18 cellular contexts compared by ENCODE assay signal in the genomic region with DNA sequence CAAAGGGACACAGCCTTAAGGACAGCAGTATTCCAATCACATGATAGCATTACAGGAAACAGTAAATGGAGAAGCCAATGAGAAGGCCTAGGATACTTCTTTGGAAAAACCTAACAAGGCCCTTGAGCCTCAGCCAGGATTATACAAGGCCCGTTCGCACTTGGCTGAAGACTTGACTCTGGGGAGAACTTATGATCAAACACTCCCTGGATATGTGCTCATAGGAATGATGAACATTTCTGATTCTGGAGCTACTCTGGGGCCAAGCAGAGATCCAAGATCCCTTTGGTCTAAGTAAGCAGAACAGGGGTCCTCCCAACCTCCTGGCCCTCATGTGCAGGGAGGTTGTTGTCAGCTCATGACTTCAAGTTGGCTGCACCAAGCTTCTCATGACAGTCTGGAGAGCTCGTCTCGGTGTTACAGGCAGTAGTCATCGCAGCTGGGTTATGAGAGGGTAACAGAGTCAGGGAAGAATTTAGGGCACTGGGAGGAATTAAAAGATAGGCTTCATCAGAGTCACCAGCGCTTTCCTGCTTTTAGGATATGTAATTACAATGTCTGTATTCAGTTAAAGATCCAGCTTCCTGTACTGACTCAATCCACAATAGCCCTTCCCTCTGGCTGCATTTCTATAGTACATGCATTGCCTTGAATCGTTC.
A peak's percentile ranks its signal among the peaks of the same experiment; 100 is the strongest.
DNase-seq lines count a peak whose midpoint lies in the region; ATAC-seq and TF ChIP-seq lines count a peak whose summit lies in the region.
"Had no signal": no experiment of that assay in that cellular context is flagged by ENCODE, and none has a peak within 500 bp of the region (broad histone marks: within the 10 kb centered on the region; RNA-seq: fewer than 3 reads in every experiment).

No MANE protein-coding gene starts in this region.

- no peak overlapping the region for H3K9ac ChIP-seq in colonic mucosa (ENCODE audit: low read depth in 2 of 2, low read length in 2 of 2)
- no peak overlapping the region for H3K9ac ChIP-seq in trophoblast cell (ENCODE audit: low read length)
- H3K9ac ChIP-seq: neural progenitor cell had no signal

- H3K79me1 ChIP-seq in trophoblast cell (ENCODE audit: low read length) = peaks cover 2% of the 10 kb centered on the region

- no peak overlapping the region for H3K18ac ChIP-seq in trophoblast cell (ENCODE audit: low read length)

- TF ChIP-seq POLR2A in tibial nerve (IDR thresholded peaks at IDR 0.05) = no peak

- DNase-seq in colonic mucosa (peak; percentile 28), glutamatergic neuron (no peak), neural crest cell (ENCODE audit: low read depth, low spot score) (no peak), tibial nerve (ENCODE audit: low spot score in 2 of 2) (peak; percentile 49 to 73), trophoblast cell (no peak), HFFc6 (no peak)
- DNase-seq: activated CD4-positive, alpha-beta memory T cell treated with anti-CD3 and anti-CD28 coated beads, Interleukin-2, amount 10 ng/mL, durations not matched to agents 7 days and 5 days; activated T-cell treated with anti-CD3 and anti-CD28 coated beads, Interleukin-2, amount 50 U/mL, for 72 hours; cerebellar nuclear complex; NCI-H2029; NCI-H446 treated with DMSO at 0.1 percent for 48 hours; SHP77 treated with DMSO at 0.1 percent for 48 hours; stimulated activated CD4-positive, alpha-beta T cell treated with anti-CD3 and anti-CD28 coated beads, Interleukin-4, amount 100 ng/mL, for 24 hours; WERI-Rb-1 had no signal

- H3K4me2 ChIP-seq in trophoblast cell (ENCODE audit: low read length) = no peak overlapping the region
- H3K4me2 ChIP-seq: neural progenitor cell had no signal

- no peak overlapping the region for H2AFZ ChIP-seq in trophoblast cell (ENCODE audit: insufficient read depth, low read length, poor library complexity)
- H2AFZ ChIP-seq: neural progenitor cell had no signal

- H3K27ac ChIP-seq in colonic mucosa = peak overlapping the region; percentile 20
- peak overlapping the region in 3 of 4 donors; percentile 8 to 71 (median 63) for H3K27ac ChIP-seq in tibial nerve
- H3K27ac ChIP-seq in trophoblast cell (ENCODE audit: low read depth, low read length) = no peak overlapping the region
- H3K27ac ChIP-seq: neural progenitor cell, WERI-Rb-1 had no signal

- no peak overlapping the region for H4K8ac ChIP-seq in trophoblast cell (ENCODE audit: low read depth, low read length)

- H2BK120ac ChIP-seq in trophoblast cell (ENCODE audit: insufficient read depth, low read length, poor library complexity) = no peak overlapping the region

- H3K9me3 Mint-ChIP-seq in glutamatergic neuron (ENCODE audit: unreplicated experiment) = peaks cover 21% of the 10 kb centered on the region
- H3K9me3 Mint-ChIP-seq in neural crest cell = peaks cover 4% of the 10 kb centered on the region
- no peaks in the 10 kb centered on the region for H3K9me3 Mint-ChIP-seq in HFFc6
- H3K9me3 Mint-ChIP-seq: neural progenitor cell had no signal

- TF ChIP-seq CTCF in colonic mucosa (IDR thresholded peaks at IDR 0.05) (no peak), glutamatergic neuron (IDR thresholded peaks at IDR 0.05; ENCODE audit: partially characterized antibody, unreplicated experiment) (no peak), neural crest cell (conservative IDR thresholded peaks at IDR 0.05) (no peak), tibial nerve (IDR thresholded peaks at IDR 0.05) (no peak), HFFc6 (IDR thresholded peaks at IDR 0.05) (no peak)

- ATAC-seq in GM18520 (IDR thresholded peaks at IDR 0.05; ENCODE audit: unreplicated experiment) = no peak
- ATAC-seq in GM18502 (IDR thresholded peaks at IDR 0.05; ENCODE audit: poor library complexity, unreplicated experiment) = no peak
- ATAC-seq: activated T-cell treated with anti-CD3 and anti-CD28 coated beads, Interleukin-2, amount 50 U/mL, for 72 hours had no signal

- H3K9me3 ChIP-seq in colonic mucosa (no peaks in the 10 kb centered on the region), tibial nerve (no peaks in the 10 kb centered on the region), trophoblast cell (ENCODE audit: insufficient read depth, low read depth, low read length) (no peaks in the 10 kb centered on the region)

- peaks cover 24% of the 10 kb centered on the region for H3K27me3 Mint-ChIP-seq in glutamatergic neuron (ENCODE audit: unreplicated experiment)
- H3K27me3 Mint-ChIP-seq in neural crest cell (ENCODE audit: low read depth) = no peaks in the 10 kb centered on the region
- peaks cover 3% of the 10 kb centered on the region for H3K27me3 Mint-ChIP-seq in HFFc6 (ENCODE audit: insufficient read depth)

- no peak overlapping the region for H4K91ac ChIP-seq in trophoblast cell (ENCODE audit: low read depth, low read length)

- no peak overlapping the region for H3K14ac ChIP-seq in trophoblast cell (ENCODE audit: low read length)

- TF ChIP-seq EP300 in tibial nerve (IDR thresholded peaks at IDR 0.05) = peak; percentile 36 to 85

- H2BK12ac ChIP-seq in trophoblast cell (ENCODE audit: low read length) = no peak overlapping the region

- H3K79me2 ChIP-seq in trophoblast cell (ENCODE audit: control insufficient read depth, insufficient read depth, low read length, poor library complexity) = no peaks in the 10 kb centered on the region

- peaks cover 4% of the 10 kb centered on the region for H3K4me1 ChIP-seq in colonic mucosa
- peaks cover 0 to 34% (median 12%) of the 10 kb centered on the region in 4 donors for H3K4me1 ChIP-seq in tibial nerve
- peaks cover 9 to 10% of the 10 kb centered on the region in 2 experiments for H3K4me1 ChIP-seq in trophoblast cell (ENCODE audit: control insufficient read depth in 1 of 2, insufficient read depth in 2 of 2, low read length in 2 of 2)

- 48 to 57% methylated on average over 7 of the region's 7 CpGs for WGBS in tibial nerve, 2 donors
- no CpG with 5 or more reads among the region's 7 CpGs for WGBS in trophoblast cell (ENCODE audit: extremely low coverage, insufficient coverage, insufficient read length)

- H3K36me3 ChIP-seq in colonic mucosa = no peaks in the 10 kb centered on the region
- H3K36me3 ChIP-seq in tibial nerve = no peaks in the 10 kb centered on the region
- H3K36me3 ChIP-seq in trophoblast cell (ENCODE audit: control insufficient read depth in 1 of 2, insufficient read depth in 2 of 2, low read length in 2 of 2) = no peaks in the 10 kb centered on the region
- H3K36me3 ChIP-seq: neural progenitor cell, WERI-Rb-1 had no signal

- H3K23ac ChIP-seq in trophoblast cell (ENCODE audit: low read length) = no peak overlapping the region

- no peak overlapping the region for H3K4ac ChIP-seq in trophoblast cell (ENCODE audit: low read depth, low read length)

- no peak overlapping the region for H3K4me3 Mint-ChIP-seq in glutamatergic neuron (ENCODE audit: unreplicated experiment)
- H3K4me3 Mint-ChIP-seq in neural crest cell = no peak overlapping the region
- H3K4me3 Mint-ChIP-seq in HFFc6 = no peak overlapping the region
- H3K4me3 Mint-ChIP-seq: activated CD4-positive, alpha-beta memory T cell treated with anti-CD3 and anti-CD28 coated beads, Interleukin-2, amount 10 ng/mL, durations not matched to agents 7 days and 5 days; activated T-cell treated with anti-CD3 and anti-CD28 coated beads, Interleukin-2, amount 50 U/mL, for 72 hours; neural progenitor cell; T-helper 1 cell treated with Interleukin-12 subunit alpha and Interleukin-12 subunit beta and Interleukin-4 antibody, amounts not matched to agents 30 μg/mL and 1 μg/mL, for 36 hours had no signal

- H3K4me1 Mint-ChIP-seq in glutamatergic neuron (ENCODE audit: low read depth, unreplicated experiment) = peaks cover 54% of the 10 kb centered on the region
- peaks cover 15% of the 10 kb centered on the region for H3K4me1 Mint-ChIP-seq in neural crest cell
- peaks cover 24% of the 10 kb centered on the region for H3K4me1 Mint-ChIP-seq in HFFc6 (ENCODE audit: low read depth)

- no peak overlapping the region for H3K4me3 ChIP-seq in colonic mucosa
- no peak overlapping the region for H3K4me3 ChIP-seq in tibial nerve
- no peak overlapping the region for H3K4me3 ChIP-seq in trophoblast cell (ENCODE audit: low read depth, low read length)
- H3K4me3 ChIP-seq: neural progenitor cell had no signal

- no peak overlapping the region for H4K12ac ChIP-seq in trophoblast cell (ENCODE audit: low read depth, low read length)

- H2AK5ac ChIP-seq in trophoblast cell (ENCODE audit: low read length) = no peak overlapping the region

- H3K36me3 Mint-ChIP-seq in glutamatergic neuron (ENCODE audit: unreplicated experiment) (no peaks in the 10 kb centered on the region), neural crest cell (ENCODE audit: low read depth) (no peaks in the 10 kb centered on the region), HFFc6 (ENCODE audit: low read depth) (no peaks in the 10 kb centered on the region)
- H3K36me3 Mint-ChIP-seq: neural progenitor cell had no signal

- no peak overlapping the region for H2BK5ac ChIP-seq in trophoblast cell (ENCODE audit: low read depth, low read length, poor library complexity)

- H3K27ac Mint-ChIP-seq in glutamatergic neuron (ENCODE audit: unreplicated experiment) = peak overlapping the region; percentile 99
- peak overlapping the region; percentile 59 for H3K27ac Mint-ChIP-seq in neural crest cell (ENCODE audit: unreplicated experiment)
- H3K27ac Mint-ChIP-seq in HFFc6 = no peak overlapping the region
- H3K27ac Mint-ChIP-seq: activated CD4-positive, alpha-beta memory T cell treated with anti-CD3 and anti-CD28 coated beads, Interleukin-2, amount 10 ng/mL, durations not matched to agents 7 days and 5 days; neural progenitor cell; T-helper 1 cell treated with Interleukin-12 subunit alpha and Interleukin-12 subunit beta and Interleukin-4 antibody, amounts not matched to agents 30 μg/mL and 1 μg/mL, for 36 hours had no signal

- no peaks in the 10 kb centered on the region for H3K27me3 ChIP-seq in colonic mucosa
- H3K27me3 ChIP-seq in tibial nerve = no peaks in the 10 kb centered on the region
- H3K27me3 ChIP-seq in trophoblast cell (ENCODE audit: insufficient read depth, low read length) = no peaks in the 10 kb centered on the region
- H3K27me3 ChIP-seq: neural progenitor cell had no signal

- intact Hi-C loops in colonic mucosa (cut with DNase I) = no loop called here

Comparison
In these comparisons a context has a peak if more than half of its experiments do, and no peak if none do; other contexts are left out.
1. DNase-seq: peak in colonic mucosa (single experiment) and tibial nerve (2 of 2); none in glutamatergic neuron (single experiment), neural crest cell (single experiment), trophoblast cell (0 of 2) and HFFc6 (single experiment).